ENCODE assay signal across 29 cellular contexts in genomic region chr2:143279672-143280071, GRCh38.
DNase-seq lines count a peak whose midpoint lies in the region; ATAC-seq and TF ChIP-seq lines count a peak whose summit lies in the region.
"Had no signal": no experiment of that assay in that cellular context is flagged by ENCODE, and none has a peak within 500 bp of the region (broad histone marks: within the 10 kb centered on the region; RNA-seq: fewer than 3 reads in every experiment).

No MANE protein-coding gene starts in this region.

- no peaks in the 10 kb centered on the region for H3K27me3 ChIP-seq in DND-41 (ENCODE audit: insufficient read depth, low read length, poor library complexity)
- H3K27me3 ChIP-seq: MG63, testis had no signal

- intact Hi-C loops in activated CD4-positive, alpha-beta memory T cell treated with anti-CD3 and anti-CD28 coated beads for 36 hours (cut with micrococcal nuclease): loop anchor here (1.0 kb wide), 1 partner anchor 16 kb away; no protein-coding TSS in a partner anchor
- intact Hi-C loops in CD14-positive monocyte (cut with micrococcal nuclease): no loop called here

- H2AFZ ChIP-seq in DND-41 (ENCODE audit: low read depth, low read length): no peak overlapping the region
- H2AFZ ChIP-seq: GM23248, parathyroid adenoma had no signal

- H3K9ac ChIP-seq in DND-41 (ENCODE audit: low read depth, low read length): no peak overlapping the region
- H3K9ac ChIP-seq: GM23248, parathyroid adenoma had no signal

- TF ChIP-seq CTCF in DND-41 (IDR thresholded peaks at IDR 0.05; ENCODE audit: borderline replicate concordance, extremely low read depth, low read length, poor library complexity, severe bottlenecking) (no peak), CD14-positive monocyte (IDR thresholded peaks at IDR 0.05) (no peak)

- H3K27ac Mint-ChIP-seq in activated CD4-positive, alpha-beta memory T cell treated with anti-CD3 and anti-CD28 coated beads for 36 hours: peak overlapping the region; percentile 77
- H3K27ac Mint-ChIP-seq in activated CD4-positive, alpha-beta memory T cell treated with anti-CD3 and anti-CD28 coated beads, Interleukin-2, amount 10 ng/mL, durations not matched to agents 7 days and 5 days: no peak overlapping the region
- H3K27ac Mint-ChIP-seq in activated naive CD8-positive, alpha-beta T cell treated with anti-CD3 and anti-CD28 coated beads for 36 hours: peak overlapping the region; percentile 21
- peak overlapping the region; percentile 85 for H3K27ac Mint-ChIP-seq in natural killer cell treated with Interleukin-12 subunit alpha and Interleukin-12 subunit beta and Interleukin-15 and Interleukin-18, amount 100 ng/mL, for 72 hours
- H3K27ac Mint-ChIP-seq in CD14-positive monocyte: peak overlapping the region in 1 of 7 donors; percentile 76
- H3K27ac Mint-ChIP-seq: activated naive CD4-positive, alpha-beta T cell treated with anti-CD3 and anti-CD28 coated beads, Interleukin-2, amount 10 ng/mL, durations not matched to agents 7 days and 5 days had no signal

- H3K79me2 ChIP-seq in DND-41 (ENCODE audit: insufficient read depth, low read length): peaks cover 87% of the 10 kb centered on the region
- H3K79me2 ChIP-seq: parathyroid adenoma had no signal

- no peak for DNase-seq in activated CD4-positive, alpha-beta memory T cell treated with anti-CD3 and anti-CD28 coated beads for 36 hours
- DNase-seq in activated CD4-positive, alpha-beta memory T cell treated with anti-CD3 and anti-CD28 coated beads, Interleukin-2, amount 10 ng/mL, durations not matched to agents 7 days and 5 days: no peak
- DNase-seq in DND-41: no peak
- no peak for DNase-seq in activated naive CD8-positive, alpha-beta T cell treated with anti-CD3 and anti-CD28 coated beads for 36 hours
- no peak for DNase-seq in natural killer cell treated with Interleukin-12 subunit alpha and Interleukin-12 subunit beta and Interleukin-15 and Interleukin-18, amount 100 ng/mL, for 72 hours (ENCODE audit: low spot score)
- no peak for DNase-seq in CD14-positive monocyte (ENCODE audit: low spot score)
- no peak for DNase-seq in DMS153 (lab: John Stamatoyannopoulos, UW)
- DNase-seq: activated CD4-positive, CD25-positive, alpha-beta regulatory T cell; activated naive CD4-positive, alpha-beta T cell treated with anti-CD3 and anti-CD28 coated beads, Interleukin-2, amount 10 ng/mL, durations not matched to agents 7 days and 5 days; aorta; GM23248; hippocampal formation; KG1; lower lobe of right lung; MG63; mucosa of descending colon; NCI-H1105 treated with DMSO at 0.1 percent for 48 hours; NCI-H187 treated with DMSO at 0.1 percent for 48 hours; NCI-H2171 treated with DMSO at 0.1 percent for 48 hours; NCI-H510A treated with DMSO at 0.1 percent for 48 hours; OCI-M1; retina; testis had no signal

- POLR2A ChIA-PET in activated CD4-positive, alpha-beta memory T cell treated with anti-CD3 and anti-CD28 coated beads for 36 hours (lab: Charles Lee): interaction anchor here (0.7 kb wide), 1 partner anchor 151 kb away, joined by 3 read pairs; no protein-coding TSS in a partner anchor
- POLR2A ChIA-PET in activated CD4-positive, alpha-beta memory T cell treated with anti-CD3 and anti-CD28 coated beads, Interleukin-2, amount 10 ng/mL, durations not matched to agents 7 days and 5 days (lab: Charles Lee): interaction anchor here (1.2 to 1.5 kb wide), 2 partner anchors 17 to 21 kb away, joined by 3 to 4 read pairs; no protein-coding TSS in a partner anchor

- peaks cover 10% of the 10 kb centered on the region; the same call in 1 of the 2 replicates for H4K20me1 ChIP-seq in DND-41 (ENCODE audit: insufficient read depth, low read length)

- CTCF ChIA-PET in activated CD4-positive, alpha-beta memory T cell treated with anti-CD3 and anti-CD28 coated beads for 36 hours (lab: Charles Lee): interaction anchor here (1.6 to 9.3 kb wide), 4 partner anchors 15 to 169 kb away, joined by 7 to 71 read pairs (median 11); no protein-coding TSS in a partner anchor
- CTCF ChIA-PET in activated CD4-positive, alpha-beta memory T cell treated with anti-CD3 and anti-CD28 coated beads, Interleukin-2, amount 10 ng/mL, durations not matched to agents 7 days and 5 days (lab: Charles Lee): interaction anchor here (1.0 to 1.8 kb wide), 3 partner anchors 18 to 117 kb away, joined by 4 to 5 read pairs (median 5); no protein-coding TSS in a partner anchor

- H3K4me3 Mint-ChIP-seq in activated CD4-positive, alpha-beta memory T cell treated with anti-CD3 and anti-CD28 coated beads for 36 hours: no peak overlapping the region
- H3K4me3 Mint-ChIP-seq in activated CD4-positive, alpha-beta memory T cell treated with anti-CD3 and anti-CD28 coated beads, Interleukin-2, amount 10 ng/mL, durations not matched to agents 7 days and 5 days: no peak overlapping the region
- H3K4me3 Mint-ChIP-seq in activated naive CD8-positive, alpha-beta T cell treated with anti-CD3 and anti-CD28 coated beads for 36 hours: no peak overlapping the region
- H3K4me3 Mint-ChIP-seq in natural killer cell treated with Interleukin-12 subunit alpha and Interleukin-12 subunit beta and Interleukin-15 and Interleukin-18, amount 100 ng/mL, for 72 hours: peak overlapping the region; percentile 38
- H3K4me3 Mint-ChIP-seq in CD14-positive monocyte: no peak overlapping the region
- H3K4me3 Mint-ChIP-seq: activated naive CD4-positive, alpha-beta T cell treated with anti-CD3 and anti-CD28 coated beads, Interleukin-2, amount 10 ng/mL, durations not matched to agents 7 days and 5 days; neural crest cell; stimulated activated naive CD8-positive, alpha-beta T cell treated with anti-CD3 and anti-CD28 coated beads, Interleukin-15, Interleukin-2, amounts not matched to agents 100 ng/mL and 50 ng/mL, for 24 hours had no signal

- H3K9me3 Mint-ChIP-seq in activated CD4-positive, alpha-beta memory T cell treated with anti-CD3 and anti-CD28 coated beads for 36 hours: no peaks in the 10 kb centered on the region
- no peaks in the 10 kb centered on the region for H3K9me3 Mint-ChIP-seq in activated CD4-positive, alpha-beta memory T cell treated with anti-CD3 and anti-CD28 coated beads, Interleukin-2, amount 10 ng/mL, durations not matched to agents 7 days and 5 days
- no peaks in the 10 kb centered on the region for H3K9me3 Mint-ChIP-seq in activated naive CD8-positive, alpha-beta T cell treated with anti-CD3 and anti-CD28 coated beads for 36 hours
- no peaks in the 10 kb centered on the region for H3K9me3 Mint-ChIP-seq in natural killer cell treated with Interleukin-12 subunit alpha and Interleukin-12 subunit beta and Interleukin-15 and Interleukin-18, amount 100 ng/mL, for 72 hours
- no peaks in the 10 kb centered on the region for H3K9me3 Mint-ChIP-seq in CD14-positive monocyte
- H3K9me3 Mint-ChIP-seq: activated naive CD4-positive, alpha-beta T cell treated with anti-CD3 and anti-CD28 coated beads, Interleukin-2, amount 10 ng/mL, durations not matched to agents 7 days and 5 days; neural crest cell; stimulated activated naive CD8-positive, alpha-beta T cell treated with anti-CD3 and anti-CD28 coated beads, Interleukin-15, Interleukin-2, amounts not matched to agents 100 ng/mL and 50 ng/mL, for 24 hours had no signal

- ATAC-seq in DND-41 (ENCODE audit: insufficient read depth, low read depth) (no peak), HG03159 (IDR thresholded peaks at IDR 0.05; ENCODE audit: unreplicated experiment) (no peak)
- peak; percentile 60 to 66 for ATAC-seq in natural killer cell treated with Interleukin-12 subunit alpha and Interleukin-12 subunit beta and Interleukin-15 and Interleukin-18, amount 100 ng/mL, for 72 hours
- ATAC-seq: lower lobe of right lung, mucosa of descending colon had no signal

- H3K27me3 Mint-ChIP-seq in activated CD4-positive, alpha-beta memory T cell treated with anti-CD3 and anti-CD28 coated beads for 36 hours: no peaks in the 10 kb centered on the region
- no peaks in the 10 kb centered on the region for H3K27me3 Mint-ChIP-seq in activated CD4-positive, alpha-beta memory T cell treated with anti-CD3 and anti-CD28 coated beads, Interleukin-2, amount 10 ng/mL, durations not matched to agents 7 days and 5 days
- no peaks in the 10 kb centered on the region for H3K27me3 Mint-ChIP-seq in activated naive CD8-positive, alpha-beta T cell treated with anti-CD3 and anti-CD28 coated beads for 36 hours
- H3K27me3 Mint-ChIP-seq in natural killer cell treated with Interleukin-12 subunit alpha and Interleukin-12 subunit beta and Interleukin-15 and Interleukin-18, amount 100 ng/mL, for 72 hours: no peaks in the 10 kb centered on the region
- H3K27me3 Mint-ChIP-seq in CD14-positive monocyte (ENCODE audit: low read depth in 3 of 3): no peaks in the 10 kb centered on the region
- H3K27me3 Mint-ChIP-seq: activated naive CD4-positive, alpha-beta T cell treated with anti-CD3 and anti-CD28 coated beads, Interleukin-2, amount 10 ng/mL, durations not matched to agents 7 days and 5 days; stimulated activated naive CD8-positive, alpha-beta T cell treated with anti-CD3 and anti-CD28 coated beads, Interleukin-15, Interleukin-2, amounts not matched to agents 100 ng/mL and 50 ng/mL, for 24 hours had no signal

- H3K4me3 ChIP-seq in DND-41 (ENCODE audit: low read depth in 1 of 2, low read length in 2 of 2): no peak overlapping the region
- H3K4me3 ChIP-seq: GM23248, lower lobe of right lung, MG63, mucosa of descending colon, SK-N-MC, skin epidermis, testis had no signal

- H3K4me1 Mint-ChIP-seq in activated CD4-positive, alpha-beta memory T cell treated with anti-CD3 and anti-CD28 coated beads for 36 hours (ENCODE audit: low read depth): peaks cover 75% of the 10 kb centered on the region
- H3K4me1 Mint-ChIP-seq in activated CD4-positive, alpha-beta memory T cell treated with anti-CD3 and anti-CD28 coated beads, Interleukin-2, amount 10 ng/mL, durations not matched to agents 7 days and 5 days: peaks cover 30% of the 10 kb centered on the region
- peaks cover 38% of the 10 kb centered on the region for H3K4me1 Mint-ChIP-seq in activated naive CD8-positive, alpha-beta T cell treated with anti-CD3 and anti-CD28 coated beads for 36 hours
- peaks cover 46 to 58% of the 10 kb centered on the region in 2 donors for H3K4me1 Mint-ChIP-seq in natural killer cell treated with Interleukin-12 subunit alpha and Interleukin-12 subunit beta and Interleukin-15 and Interleukin-18, amount 100 ng/mL, for 72 hours (ENCODE audit: low read depth in 2 of 2)
- H3K4me1 Mint-ChIP-seq in CD14-positive monocyte: no peaks in the 10 kb centered on the region
- H3K4me1 Mint-ChIP-seq: neural crest cell had no signal

- H3K4me2 ChIP-seq in DND-41 (ENCODE audit: insufficient read depth, low read length): no peak overlapping the region

- peak overlapping the region; percentile 24; the same call in 1 of the 2 replicates for H3K27ac ChIP-seq in DND-41 (ENCODE audit: low read length)
- H3K27ac ChIP-seq: GM23248, lower lobe of right lung, parathyroid adenoma, SK-N-MC, skin epidermis, testis had no signal

- no peaks in the 10 kb centered on the region for H3K9me3 ChIP-seq in DND-41 (ENCODE audit: insufficient read depth, low read length, severe bottlenecking)
- H3K9me3 ChIP-seq: lower lobe of right lung, MG63, mucosa of descending colon, testis had no signal

- peaks cover 33% of the 10 kb centered on the region for H3K36me3 ChIP-seq in DND-41 (ENCODE audit: insufficient read depth, low read length)
- H3K36me3 ChIP-seq: lower lobe of right lung, MG63 had no signal

- no peaks in the 10 kb centered on the region for H3K4me1 ChIP-seq in DND-41 (ENCODE audit: insufficient read depth, low read length)
- H3K4me1 ChIP-seq: lower lobe of right lung, parathyroid adenoma, testis had no signal

- H3K36me3 Mint-ChIP-seq in activated CD4-positive, alpha-beta memory T cell treated with anti-CD3 and anti-CD28 coated beads for 36 hours: peaks cover 5% of the 10 kb centered on the region
- peaks cover 31% of the 10 kb centered on the region for H3K36me3 Mint-ChIP-seq in activated CD4-positive, alpha-beta memory T cell treated with anti-CD3 and anti-CD28 coated beads, Interleukin-2, amount 10 ng/mL, durations not matched to agents 7 days and 5 days (ENCODE audit: low read depth)
- H3K36me3 Mint-ChIP-seq in activated naive CD8-positive, alpha-beta T cell treated with anti-CD3 and anti-CD28 coated beads for 36 hours: peaks cover 30% of the 10 kb centered on the region
- no peaks in the 10 kb centered on the region for H3K36me3 Mint-ChIP-seq in natural killer cell treated with Interleukin-12 subunit alpha and Interleukin-12 subunit beta and Interleukin-15 and Interleukin-18, amount 100 ng/mL, for 72 hours
- peaks cover 11 to 12% of the 10 kb centered on the region in 2 donors for H3K36me3 Mint-ChIP-seq in CD14-positive monocyte

Comparison
In these comparisons a context has a peak if more than half of its experiments do, and no peak if none do; other contexts are left out.
1. ATAC-seq: peak in natural killer cell treated with Interleukin-12 subunit alpha and Interleukin-12 subunit beta and Interleukin-15 and Interleukin-18, amount 100 ng/mL, for 72 hours (2 of 2); none in DND-41 (single experiment) and HG03159 (single experiment).